Comparison of ENCODE assay signal across 29 cellular contexts in genomic region chr10:127972958-127973357, GRCh38.
"Had no signal": no experiment of that assay in that cellular context is flagged by ENCODE, and none has a peak within 500 bp of the region (broad histone marks: within the 10 kb centered on the region; RNA-seq: fewer than 3 reads in every experiment).

No MANE protein-coding gene starts in this region.

- H3K27ac Mint-ChIP-seq: activated naive CD4-positive, alpha-beta T cell treated with anti-CD3 and anti-CD28 coated beads for 36 hours; activated naive CD8-positive, alpha-beta T cell treated with anti-CD3 and anti-CD28 coated beads for 36 hours; activated T-helper 1 cell treated with anti-CD3 and anti-CD28 coated beads, Interleukin-12 subunit alpha, Interleukin-12 subunit beta, Interleukin-2, Interleukin-4 antibody, amounts not matched to agents 30 ng/mL and 10 ng/mL and 1 ng/mL, durations not matched to agents 14 hours and 24 hours and 36 hours; dendritic cell treated with granulocyte-macrophage colony-stimulating factor and Interleukin-4, amounts not matched to agents 40 ng/mL and 50 ng/mL, for 4 days; T-helper 17 cell had no signal

- DNase-seq: activated CD4-positive, alpha-beta T cell treated with anti-CD3 and anti-CD28 coated beads for 48 hours; activated CD4-positive, alpha-beta T cell treated with anti-CD3 and anti-CD28 coated beads, Interleukin-2, amount 50 U/mL, for 48 hours; activated naive CD4-positive, alpha-beta T cell treated with anti-CD3 and anti-CD28 coated beads for 36 hours; activated naive CD8-positive, alpha-beta T cell treated with anti-CD3 and anti-CD28 coated beads for 36 hours; activated T-cell treated with anti-CD3 and anti-CD28 coated beads, Interleukin-2, amount 50 U/mL, for 1 hour; central memory CD4-positive, alpha-beta T cell; effector CD4-positive, alpha-beta T cell; esophagus squamous epithelium; foreskin melanocyte; islet precursor cell; left cardiac atrium; left ventricle myocardium superior; naive B cell; spleen; stimulated activated naive CD4-positive, alpha-beta T cell treated with Interleukin-2 at 50 U/mL for 16 hours; T-helper 17 cell; T1000; thyroid gland; upper lobe of left lung; WERI-Rb-1 had no signal

- H3K9me3 Mint-ChIP-seq: activated naive CD4-positive, alpha-beta T cell treated with anti-CD3 and anti-CD28 coated beads for 36 hours; activated naive CD8-positive, alpha-beta T cell treated with anti-CD3 and anti-CD28 coated beads for 36 hours; activated T-helper 1 cell treated with anti-CD3 and anti-CD28 coated beads, Interleukin-12 subunit alpha, Interleukin-12 subunit beta, Interleukin-2, Interleukin-4 antibody, amounts not matched to agents 30 ng/mL and 10 ng/mL and 1 ng/mL, durations not matched to agents 14 hours and 24 hours and 36 hours; dendritic cell treated with granulocyte-macrophage colony-stimulating factor and Interleukin-4, amounts not matched to agents 40 ng/mL and 50 ng/mL, for 4 days; naive B cell had no signal

- H3K36me3 Mint-ChIP-seq: activated naive CD8-positive, alpha-beta T cell treated with anti-CD3 and anti-CD28 coated beads for 36 hours; naive B cell had no signal

- H3K27ac ChIP-seq: adrenal gland, epithelial cell of prostate, esophagus squamous epithelium, hepatocyte, parathyroid adenoma, right atrium auricular region, thyroid gland, upper lobe of left lung, vagina, WERI-Rb-1 had no signal

- H3K4me1 Mint-ChIP-seq: activated naive CD8-positive, alpha-beta T cell treated with anti-CD3 and anti-CD28 coated beads for 36 hours had no signal

- H3K4me3 Mint-ChIP-seq: activated naive CD4-positive, alpha-beta T cell treated with anti-CD3 and anti-CD28 coated beads for 36 hours; activated naive CD8-positive, alpha-beta T cell treated with anti-CD3 and anti-CD28 coated beads for 36 hours; activated T-helper 1 cell treated with anti-CD3 and anti-CD28 coated beads, Interleukin-12 subunit alpha, Interleukin-12 subunit beta, Interleukin-2, Interleukin-4 antibody, amounts not matched to agents 30 ng/mL and 10 ng/mL and 1 ng/mL, durations not matched to agents 14 hours and 24 hours and 36 hours; dendritic cell treated with granulocyte-macrophage colony-stimulating factor and Interleukin-4, amounts not matched to agents 40 ng/mL and 50 ng/mL, for 4 days; naive B cell; T-helper 17 cell had no signal

- H3K27me3 Mint-ChIP-seq: dendritic cell treated with granulocyte-macrophage colony-stimulating factor and Interleukin-4, amounts not matched to agents 40 ng/mL and 50 ng/mL, for 4 days had no signal

- ATAC-seq: activated CD4-positive, CD25-positive, alpha-beta regulatory T cell treated with anti-CD3 and anti-CD28 coated beads, Interleukin-2, amount 50 U/mL, for 24 hours; left cardiac atrium; left ventricle myocardium superior; T-helper 17 cell had no signal
